In the genomic region with DNA sequence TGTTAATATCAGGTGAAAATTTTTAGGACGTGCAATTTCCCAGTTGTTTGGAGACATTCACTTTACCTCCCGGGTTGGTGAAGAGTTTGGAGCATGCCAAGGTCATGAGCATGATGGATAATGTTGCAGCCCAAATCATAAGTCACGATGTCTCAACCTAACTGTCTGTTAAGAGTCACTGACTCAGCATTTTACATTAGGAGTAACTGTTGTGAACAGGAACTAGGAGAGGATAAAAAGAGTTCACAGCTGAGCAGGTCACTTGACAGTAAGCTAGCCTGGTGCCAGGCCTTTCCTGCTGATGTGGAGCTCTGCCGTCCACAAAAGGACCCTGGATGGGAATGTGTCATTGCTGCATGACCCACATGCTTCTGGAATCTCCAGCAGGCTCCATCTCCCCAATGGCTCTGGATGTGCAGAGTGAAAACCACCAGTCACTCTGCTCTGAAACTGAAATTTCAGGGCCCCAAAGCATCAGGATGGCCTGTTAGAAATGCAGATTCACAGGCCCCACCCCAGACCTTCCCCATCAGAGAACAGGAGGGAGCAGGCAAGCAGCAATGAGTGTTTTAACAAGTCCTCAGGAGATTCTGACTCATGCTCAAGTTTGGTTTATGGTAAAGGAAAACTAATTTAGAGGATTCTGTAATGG, we compare ENCODE assay signal across 1 cellular context.
TF ChIP-seq lines count a peak whose summit lies in the region.

No MANE protein-coding gene starts in this region.

TF ChIP-seq in K562, 482 proteins besides CTCF, POLR2A, EP300 and RAD21 (continued from another document and continues in another):
- TF ChIP-seq CTBP1 (IDR thresholded peaks at IDR 0.05; ENCODE audit: borderline replicate concordance), result peak; percentile 70; the same call in 1 of the 2 replicates
- TF ChIP-seq SOX6 (IDR thresholded peaks at IDR 0.05), result peak; percentile 53
- peak; percentile 18; the same call in 1 of the 2 replicates for TF ChIP-seq KLF6 (CRISPR knock-in tag; IDR thresholded peaks at IDR 0.05; ENCODE audit: borderline replicate concordance)
- TF ChIP-seq SLC30A9 (CRISPR knock-in tag; IDR thresholded peaks at IDR 0.05), result no peak
- TF ChIP-seq, protein P1, sequence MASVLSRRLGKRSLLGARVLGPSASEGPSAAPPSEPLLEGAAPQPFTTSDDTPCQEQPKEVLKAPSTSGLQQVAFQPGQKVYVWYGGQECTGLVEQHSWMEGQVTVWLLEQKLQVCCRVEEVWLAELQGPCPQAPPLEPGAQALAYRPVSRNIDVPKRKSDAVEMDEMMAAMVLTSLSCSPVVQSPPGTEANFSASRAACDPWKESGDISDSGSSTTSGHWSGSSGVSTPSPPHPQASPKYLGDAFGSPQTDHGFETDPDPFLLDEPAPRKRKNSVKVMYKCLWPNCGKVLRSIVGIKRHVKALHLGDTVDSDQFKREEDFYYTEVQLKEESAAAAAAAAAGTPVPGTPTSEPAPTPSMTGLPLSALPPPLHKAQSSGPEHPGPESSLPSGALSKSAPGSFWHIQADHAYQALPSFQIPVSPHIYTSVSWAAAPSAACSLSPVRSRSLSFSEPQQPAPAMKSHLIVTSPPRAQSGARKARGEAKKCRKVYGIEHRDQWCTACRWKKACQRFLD (CRISPR knock-in tag; IDR thresholded peaks at IDR 0.05), result peak; percentile 78
- peak; percentile 47 to 59; a peak in 2 of 4 replicates for TF ChIP-seq KDM1A (IDR thresholded peaks at IDR 0.05)
- peak; percentile 33; the same call in 1 of the 2 replicates for TF ChIP-seq HOXB6 (CRISPR knock-in tag; IDR thresholded peaks at IDR 0.05; ENCODE audit: borderline replicate concordance)
- TF ChIP-seq TEAD2 (tag; IDR thresholded peaks at IDR 0.05), result no peak
- TF ChIP-seq, protein P2, sequence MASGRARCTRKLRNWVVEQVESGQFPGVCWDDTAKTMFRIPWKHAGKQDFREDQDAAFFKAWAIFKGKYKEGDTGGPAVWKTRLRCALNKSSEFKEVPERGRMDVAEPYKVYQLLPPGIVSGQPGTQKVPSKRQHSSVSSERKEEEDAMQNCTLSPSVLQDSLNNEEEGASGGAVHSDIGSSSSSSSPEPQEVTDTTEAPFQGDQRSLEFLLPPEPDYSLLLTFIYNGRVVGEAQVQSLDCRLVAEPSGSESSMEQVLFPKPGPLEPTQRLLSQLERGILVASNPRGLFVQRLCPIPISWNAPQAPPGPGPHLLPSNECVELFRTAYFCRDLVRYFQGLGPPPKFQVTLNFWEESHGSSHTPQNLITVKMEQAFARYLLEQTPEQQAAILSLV (tag; IDR thresholded peaks at IDR 0.05), result 0 out of 2 replicates have a peak, but pooled peaks have one; percentile 26
- TF ChIP-seq, protein P3, sequence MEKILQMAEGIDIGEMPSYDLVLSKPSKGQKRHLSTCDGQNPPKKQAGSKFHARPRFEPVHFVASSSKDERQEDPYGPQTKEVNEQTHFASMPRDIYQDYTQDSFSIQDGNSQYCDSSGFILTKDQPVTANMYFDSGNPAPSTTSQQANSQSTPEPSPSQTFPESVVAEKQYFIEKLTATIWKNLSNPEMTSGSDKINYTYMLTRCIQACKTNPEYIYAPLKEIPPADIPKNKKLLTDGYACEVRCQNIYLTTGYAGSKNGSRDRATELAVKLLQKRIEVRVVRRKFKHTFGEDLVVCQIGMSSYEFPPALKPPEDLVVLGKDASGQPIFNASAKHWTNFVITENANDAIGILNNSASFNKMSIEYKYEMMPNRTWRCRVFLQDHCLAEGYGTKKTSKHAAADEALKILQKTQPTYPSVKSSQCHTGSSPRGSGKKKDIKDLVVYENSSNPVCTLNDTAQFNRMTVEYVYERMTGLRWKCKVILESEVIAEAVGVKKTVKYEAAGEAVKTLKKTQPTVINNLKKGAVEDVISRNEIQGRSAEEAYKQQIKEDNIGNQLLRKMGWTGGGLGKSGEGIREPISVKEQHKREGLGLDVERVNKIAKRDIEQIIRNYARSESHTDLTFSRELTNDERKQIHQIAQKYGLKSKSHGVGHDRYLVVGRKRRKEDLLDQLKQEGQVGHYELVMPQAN (IDR thresholded peaks at IDR 0.05; ENCODE audit: borderline replicate concordance), result no peak
- TF ChIP-seq, protein P4, sequence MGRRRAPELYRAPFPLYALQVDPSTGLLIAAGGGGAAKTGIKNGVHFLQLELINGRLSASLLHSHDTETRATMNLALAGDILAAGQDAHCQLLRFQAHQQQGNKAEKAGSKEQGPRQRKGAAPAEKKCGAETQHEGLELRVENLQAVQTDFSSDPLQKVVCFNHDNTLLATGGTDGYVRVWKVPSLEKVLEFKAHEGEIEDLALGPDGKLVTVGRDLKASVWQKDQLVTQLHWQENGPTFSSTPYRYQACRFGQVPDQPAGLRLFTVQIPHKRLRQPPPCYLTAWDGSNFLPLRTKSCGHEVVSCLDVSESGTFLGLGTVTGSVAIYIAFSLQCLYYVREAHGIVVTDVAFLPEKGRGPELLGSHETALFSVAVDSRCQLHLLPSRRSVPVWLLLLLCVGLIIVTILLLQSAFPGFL (CRISPR knock-in tag; IDR thresholded peaks at IDR 0.05), result no peak
- TF ChIP-seq, protein P5, sequence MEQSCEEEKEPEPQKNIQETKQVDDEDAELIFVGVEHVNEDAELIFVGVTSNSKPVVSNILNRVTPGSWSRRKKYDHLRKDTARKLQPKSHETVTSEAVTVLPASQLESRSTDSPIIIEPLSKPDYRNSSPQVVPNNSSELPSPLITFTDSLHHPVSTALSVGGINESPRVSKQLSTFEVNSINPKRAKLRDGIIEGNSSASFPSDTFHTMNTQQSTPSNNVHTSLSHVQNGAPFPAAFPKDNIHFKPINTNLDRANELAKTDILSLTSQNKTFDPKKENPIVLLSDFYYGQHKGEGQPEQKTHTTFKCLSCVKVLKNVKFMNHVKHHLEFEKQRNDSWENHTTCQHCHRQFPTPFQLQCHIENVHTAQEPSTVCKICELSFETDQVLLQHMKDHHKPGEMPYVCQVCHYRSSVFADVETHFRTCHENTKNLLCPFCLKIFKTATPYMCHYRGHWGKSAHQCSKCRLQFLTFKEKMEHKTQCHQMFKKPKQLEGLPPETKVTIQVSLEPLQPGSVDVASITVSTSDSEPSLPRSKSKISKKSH (CRISPR knock-in tag; IDR thresholded peaks at IDR 0.05), result no peak
- peak; percentile 51 for TF ChIP-seq CHD1 (IDR thresholded peaks at IDR 0.05; ENCODE audit: low read length)
- no peak for TF ChIP-seq GABPB2 (CRISPR knock-in tag; conservative IDR thresholded peaks at IDR 0.05)
- TF ChIP-seq CREB3 (tag; conservative IDR thresholded peaks at IDR 0.05; ENCODE audit: low read depth), result peak; percentile 94
- TF ChIP-seq ZNF23 (CRISPR knock-in tag; IDR thresholded peaks at IDR 0.05), result no peak
- TF ChIP-seq PRMT5 (CRISPR knock-in tag; IDR thresholded peaks at IDR 0.05), result no peak
- TF ChIP-seq, protein P6, sequence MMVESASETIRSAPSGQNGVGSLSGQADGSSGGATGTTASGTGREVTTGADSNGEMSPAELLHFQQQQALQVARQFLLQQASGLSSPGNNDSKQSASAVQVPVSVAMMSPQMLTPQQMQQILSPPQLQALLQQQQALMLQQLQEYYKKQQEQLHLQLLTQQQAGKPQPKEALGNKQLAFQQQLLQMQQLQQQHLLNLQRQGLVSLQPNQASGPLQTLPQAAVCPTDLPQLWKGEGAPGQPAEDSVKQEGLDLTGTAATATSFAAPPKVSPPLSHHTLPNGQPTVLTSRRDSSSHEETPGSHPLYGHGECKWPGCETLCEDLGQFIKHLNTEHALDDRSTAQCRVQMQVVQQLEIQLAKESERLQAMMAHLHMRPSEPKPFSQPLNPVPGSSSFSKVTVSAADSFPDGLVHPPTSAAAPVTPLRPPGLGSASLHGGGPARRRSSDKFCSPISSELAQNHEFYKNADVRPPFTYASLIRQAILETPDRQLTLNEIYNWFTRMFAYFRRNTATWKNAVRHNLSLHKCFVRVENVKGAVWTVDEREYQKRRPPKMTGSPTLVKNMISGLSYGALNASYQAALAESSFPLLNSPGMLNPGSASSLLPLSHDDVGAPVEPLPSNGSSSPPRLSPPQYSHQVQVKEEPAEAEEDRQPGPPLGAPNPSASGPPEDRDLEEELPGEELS (CRISPR knock-in tag; IDR thresholded peaks at IDR 0.05; ENCODE audit: borderline replicate concordance), result no peak
- TF ChIP-seq CTCFL (IDR thresholded peaks at IDR 0.05; ENCODE audit: borderline replicate concordance, insufficient read depth, low read depth, low read length, poor library complexity, severe bottlenecking), result no peak
- TF ChIP-seq, protein P7, sequence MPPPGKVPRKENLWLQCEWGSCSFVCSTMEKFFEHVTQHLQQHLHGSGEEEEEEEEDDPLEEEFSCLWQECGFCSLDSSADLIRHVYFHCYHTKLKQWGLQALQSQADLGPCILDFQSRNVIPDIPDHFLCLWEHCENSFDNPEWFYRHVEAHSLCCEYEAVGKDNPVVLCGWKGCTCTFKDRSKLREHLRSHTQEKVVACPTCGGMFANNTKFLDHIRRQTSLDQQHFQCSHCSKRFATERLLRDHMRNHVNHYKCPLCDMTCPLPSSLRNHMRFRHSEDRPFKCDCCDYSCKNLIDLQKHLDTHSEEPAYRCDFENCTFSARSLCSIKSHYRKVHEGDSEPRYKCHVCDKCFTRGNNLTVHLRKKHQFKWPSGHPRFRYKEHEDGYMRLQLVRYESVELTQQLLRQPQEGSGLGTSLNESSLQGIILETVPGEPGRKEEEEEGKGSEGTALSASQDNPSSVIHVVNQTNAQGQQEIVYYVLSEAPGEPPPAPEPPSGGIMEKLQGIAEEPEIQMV (tag; conservative IDR thresholded peaks at IDR 0.05; ENCODE audit: low read depth), result peak; percentile 69
- TF ChIP-seq JUND (IDR thresholded peaks at IDR 0.05; ENCODE audit: borderline replicate concordance, low read depth, low read length), result peak; percentile 72
- peak; percentile 88; the same call in 2 of the 3 replicates for TF ChIP-seq JUND (tag; IDR thresholded peaks at IDR 0.05; ENCODE audit: borderline replicate concordance, low read depth, low read length)
- peak in 1 of 2 experiments; percentile 25; a peak in 2 of 4 replicates for TF ChIP-seq HDAC1 (IDR thresholded peaks at IDR 0.05)
- peak; percentile 90 for TF ChIP-seq NFRKB (IDR thresholded peaks at IDR 0.05; ENCODE audit: low read depth)
- TF ChIP-seq NCOA1 (IDR thresholded peaks at IDR 0.05; ENCODE audit: low read depth), result peak; percentile 53; the same call in 1 of the 2 replicates
- no peak for TF ChIP-seq ZNF3 (CRISPR knock-in tag; IDR thresholded peaks at IDR 0.05)
- TF ChIP-seq AFF1 (IDR thresholded peaks at IDR 0.05; ENCODE audit: low read depth in 1 of 2, partially characterized antibody in 2 of 2), result no peak
- TF ChIP-seq L3MBTL2 (IDR thresholded peaks at IDR 0.05), result peak; percentile 71
- TF ChIP-seq NR2C1 (IDR thresholded peaks at IDR 0.05), result peak; percentile 36; the same call in 1 of the 2 replicates
- peak; percentile 75 for TF ChIP-seq NR2C1 (tag; IDR thresholded peaks at IDR 0.05)
- TF ChIP-seq, protein P8, sequence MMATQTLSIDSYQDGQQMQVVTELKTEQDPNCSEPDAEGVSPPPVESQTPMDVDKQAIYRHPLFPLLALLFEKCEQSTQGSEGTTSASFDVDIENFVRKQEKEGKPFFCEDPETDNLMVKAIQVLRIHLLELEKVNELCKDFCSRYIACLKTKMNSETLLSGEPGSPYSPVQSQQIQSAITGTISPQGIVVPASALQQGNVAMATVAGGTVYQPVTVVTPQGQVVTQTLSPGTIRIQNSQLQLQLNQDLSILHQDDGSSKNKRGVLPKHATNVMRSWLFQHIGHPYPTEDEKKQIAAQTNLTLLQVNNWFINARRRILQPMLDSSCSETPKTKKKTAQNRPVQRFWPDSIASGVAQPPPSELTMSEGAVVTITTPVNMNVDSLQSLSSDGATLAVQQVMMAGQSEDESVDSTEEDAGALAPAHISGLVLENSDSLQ (IDR thresholded peaks at IDR 0.05), result peak; percentile 88
- TF ChIP-seq MAX (CRISPR knock-in tag; IDR thresholded peaks at IDR 0.05), result no peak
- TF ChIP-seq WHSC1 (IDR thresholded peaks at IDR 0.05; ENCODE audit: low read length), result peak; percentile 64
- TF ChIP-seq ZFP30 (CRISPR knock-in tag; IDR thresholded peaks at IDR 0.05; ENCODE audit: borderline replicate concordance), result no peak
